In genomic region chr10:119357389-119358139, GRCh38 we compare ENCODE assay signal across 18 cellular contexts.
DNase-seq lines count a peak whose midpoint lies in the region; ATAC-seq, FAIRE-seq and TF ChIP-seq lines count a peak whose summit lies in the region.
"Had no signal": no experiment of that assay in that cellular context is flagged by ENCODE, and none has a peak within 500 bp of the region (broad histone marks: within the 10 kb centered on the region; RNA-seq: fewer than 3 reads in every experiment).

No MANE protein-coding gene starts in this region.

- dilution Hi-C loops in IMR-90 (cut with HindIII; ENCODE audit: low sequenced_read_pairs, unreplicated experiment), result no loop called here

- H2BK120ac ChIP-seq in IMR-90 (ENCODE audit: low read depth, low read length), result no peak overlapping the region

- no peak overlapping the region for H3K14ac ChIP-seq in IMR-90 (replicated peaks; ENCODE audit: low read depth, low read length)

- BruUV-seq in IMR-90 (replicated peaks; lab: Mats Ljungman, UMichigan), result no TSS peak

- no peak for TF ChIP-seq POLR2A in IMR-90 (IDR thresholded peaks at IDR 0.05; ENCODE audit: low read depth, low read length)

- H3K27me3 ChIP-seq in IMR-90 (ENCODE audit: control insufficient read depth, insufficient read depth, low read length) (no peaks in the 10 kb centered on the region), small intestine (ENCODE audit: control insufficient read depth in 2 of 2, insufficient read depth in 2 of 2, low read length in 2 of 2) (no peaks in the 10 kb centered on the region), MM.1S (replicated peaks; ENCODE audit: insufficient read depth, low read length) (no peaks in the 10 kb centered on the region)

- no peak overlapping the region for H3K18ac ChIP-seq in IMR-90 (ENCODE audit: low read depth, low read length)

- TF ChIP-seq CTCF in IMR-90 (conservative IDR thresholded peaks at IDR 0.05; ENCODE audit: low read depth, low read length), result no peak
- TF ChIP-seq CTCF in MM.1S (IDR thresholded peaks at IDR 0.05; ENCODE audit: low read length), result no peak

- H2BK15ac ChIP-seq in IMR-90 (ENCODE audit: low read depth, low read length), result no peak overlapping the region

- TF ChIP-seq RAD21 in IMR-90 (IDR thresholded peaks at IDR 0.05; ENCODE audit: low read length), result no peak

- no peak for DNase-seq in IMR-90
- peak; percentile 44 to 58 for DNase-seq in dermis microvascular lymphatic vessel endothelial cell (ENCODE audit: low read depth in 2 of 2)
- DNase-seq in left lobe of liver (ENCODE audit: low spot score), result peak; percentile 79
- peak; percentile 32 for DNase-seq in small intestine
- no peak for DNase-seq in C1 segment of cervical spinal cord (lab: John Stamatoyannopoulos, UW)
- no peak for DNase-seq in NOMO-1 treated with dmso at 0.1 percent for 144 hours (lab: John Stamatoyannopoulos, UW; ENCODE audit: unreplicated experiment)
- no peak for DNase-seq in MM.1S
- no peak for DNase-seq in SHP77 treated with DMSO at 0.1 percent for 48 hours (lab: John Stamatoyannopoulos, UW)
- DNase-seq: Caco-2, EL, KG1, NCI-H1048, NCI-H1436 treated with DMSO at 0.1 percent for 48 hours, NCI-H2029 treated with DMSO at 0.1 percent for 48 hours, NCI-H2171 treated with DMSO at 0.1 percent for 48 hours, NCI-H774, SIG-M5 had no signal

- H3K9me3 ChIP-seq in IMR-90 (ENCODE audit: control insufficient read depth, insufficient read depth, low read length) (0 out of 2 replicates have a peak, but pooled peaks cover 2% of the 10 kb centered on the region), small intestine (ENCODE audit: control insufficient read depth, low read depth) (no peaks in the 10 kb centered on the region), MM.1S (replicated peaks; ENCODE audit: insufficient read depth, low read length) (no peaks in the 10 kb centered on the region)

- no peak overlapping the region for H3K4ac ChIP-seq in IMR-90 (ENCODE audit: low read depth, low read length)

- H4K8ac ChIP-seq in IMR-90 (ENCODE audit: low read depth in 2 of 2, low read length in 2 of 2), result no peak overlapping the region

- H3K79me1 ChIP-seq in IMR-90 (ENCODE audit: low read depth in 1 of 2, low read length in 2 of 2), result peaks cover 13 to 74% of the 10 kb centered on the region in 2 experiments; a peak in 3 of 4 replicates

- in situ Hi-C loops in IMR-90 (cut with MboI; ENCODE audit: low sequenced_read_pairs), result no loop called here

- H3K36me3 ChIP-seq in IMR-90 (ENCODE audit: control insufficient read depth, insufficient read depth, low read length) (peaks cover 20% of the 10 kb centered on the region), small intestine (ENCODE audit: control insufficient read depth in 2 of 2, insufficient read depth in 2 of 2, low read length in 2 of 2) (no peaks in the 10 kb centered on the region), MM.1S (replicated peaks; ENCODE audit: insufficient read depth, low read length) (no peaks in the 10 kb centered on the region)

- H3K23ac ChIP-seq in IMR-90 (ENCODE audit: low read depth, low read length), result no peak overlapping the region

- H3K9me1 ChIP-seq in IMR-90 (ENCODE audit: insufficient read depth, low read length), result peaks cover 10% of the 10 kb centered on the region

- no peaks in the 10 kb centered on the region for H3K9me2 ChIP-seq in MM.1S (replicated peaks; ENCODE audit: insufficient read depth, low read length)

- H4K20me1 ChIP-seq in IMR-90 (ENCODE audit: insufficient read depth, low read length) (peaks cover 59% of the 10 kb centered on the region), MM.1S (ENCODE audit: insufficient read depth, low read length) (no peaks in the 10 kb centered on the region)

- H4K5ac ChIP-seq in IMR-90 (ENCODE audit: low read depth, low read length), result no peak overlapping the region

- 80% methylated on average over 6 of the region's 15 CpGs; no CpG with 5 or more reads in 1 of the 2 experiments for WGBS in IMR-90 (ENCODE audit: extremely low coverage in 2 of 2, insufficient read length in 1 of 2), 2 experiments
- 62 to 71% (median 67%) methylated on average over 15 of the region's 15 CpGs for WGBS in small intestine, 3 donors

- H2BK20ac ChIP-seq in IMR-90 (ENCODE audit: low read depth, low read length), result 0 out of 2 replicates have a peak overlapping the region, but pooled peaks have one; percentile 24

- H3K56ac ChIP-seq in IMR-90 (ENCODE audit: extremely low read depth, insufficient read depth, low read length), result no peak overlapping the region

- H3F3A ChIP-seq in MM.1S (ENCODE audit: insufficient read depth, low read length), result no peaks in the 10 kb centered on the region

- no peak for FAIRE-seq in small intestine (lab: Jason Lieb, UNC)

- peak overlapping the region; percentile 10 for H2AK9ac ChIP-seq in IMR-90 (replicated peaks; ENCODE audit: low read depth, low read length, poor library complexity)

- no peak for ATAC-seq in IMR-90 (ENCODE audit: low read depth)
- ATAC-seq in left lobe of liver, result peak; percentile 85
- ATAC-seq: Panc1 had no signal

- no peak overlapping the region for H3K9ac ChIP-seq in IMR-90 (ENCODE audit: low read depth, low read length)
- H3K9ac ChIP-seq in MM.1S (ENCODE audit: low read length), result no peak overlapping the region

- CTCF ChIA-PET in IMR-90 (lab: Yijun Ruan, JAX), result no interaction called here

- H3K4me2 ChIP-seq in IMR-90 (ENCODE audit: low read depth, low read length) (no peak overlapping the region), MM.1S (ENCODE audit: low read depth, low read length) (no peak overlapping the region)

- H3K4me3 ChIP-seq in IMR-90 (ENCODE audit: insufficient read depth, low read depth, low read length) (no peak overlapping the region), small intestine (ENCODE audit: low read depth in 1 of 2, low read length in 2 of 2) (no peak overlapping the region), MM.1S (ENCODE audit: low read length) (no peak overlapping the region)

- H3K79me2 ChIP-seq in MM.1S (ENCODE audit: low read length), result peaks cover 89% of the 10 kb centered on the region

- H3K4me1 ChIP-seq in IMR-90 (ENCODE audit: control insufficient read depth, insufficient read depth, low read length) (peaks cover 7% of the 10 kb centered on the region; the same call in 1 of the 2 replicates), small intestine (ENCODE audit: control insufficient read depth in 2 of 2, insufficient read depth in 1 of 2, low read depth in 1 of 2, low read length in 1 of 2) (peaks cover 4 to 9% of the 10 kb centered on the region in 2 donors), MM.1S (ENCODE audit: low read length) (peaks cover 11% of the 10 kb centered on the region)

- intact Hi-C loops in IMR-90 (cut with micrococcal nuclease), result no loop called here

- POLR2A ChIA-PET in IMR-90 (lab: Charles Lee; ENCODE audit: unreplicated experiment), result no interaction called here

- H2AK5ac ChIP-seq in IMR-90 (ENCODE audit: low read depth, low read length), result no peak overlapping the region

- H4K91ac ChIP-seq in IMR-90 (ENCODE audit: insufficient read depth, low read depth, low read length), result no peak overlapping the region

- H2AFZ ChIP-seq in IMR-90 (replicated peaks; ENCODE audit: low read length, poor library complexity) (no peak overlapping the region), MM.1S (ENCODE audit: low read length) (no peak overlapping the region)

- H2BK5ac ChIP-seq in IMR-90 (ENCODE audit: low read depth, low read length, poor library complexity, severe bottlenecking), result no peak overlapping the region

- H3K27ac ChIP-seq in IMR-90 (ENCODE audit: insufficient read depth, low read length), result no peak overlapping the region
- no peak overlapping the region for H3K27ac ChIP-seq in small intestine (ENCODE audit: low read depth in 1 of 2, low read length in 1 of 2)
- no peak overlapping the region for H3K27ac ChIP-seq in MM.1S (ENCODE audit: low read length)

TF ChIP-seq in IMR-90, 13 proteins besides CTCF, POLR2A, EP300 and RAD21:
- no peak for TF ChIP-seq ELK1 (IDR thresholded peaks at IDR 0.05; ENCODE audit: borderline replicate concordance, low read depth, low read length)
- no peak for TF ChIP-seq CEBPB (IDR thresholded peaks at IDR 0.05; ENCODE audit: low read depth, low read length)
- no peak for TF ChIP-seq SMC3 (IDR thresholded peaks at IDR 0.05; ENCODE audit: low read depth, low read length)
- no peak for TF ChIP-seq USF2 (IDR thresholded peaks at IDR 0.05; ENCODE audit: low read depth, low read length)
- TF ChIP-seq FOS (IDR thresholded peaks at IDR 0.05; ENCODE audit: low read depth, low read length), result no peak
- no peak for TF ChIP-seq NFE2L2 (IDR thresholded peaks at IDR 0.05; ENCODE audit: low read depth, low read length)
- no peak for TF ChIP-seq BHLHE40 (IDR thresholded peaks at IDR 0.05; ENCODE audit: low read depth, low read length)
- TF ChIP-seq MAZ (IDR thresholded peaks at IDR 0.05; ENCODE audit: borderline replicate concordance, low read depth, low read length), result no peak
- TF ChIP-seq MAFK (IDR thresholded peaks at IDR 0.05; ENCODE audit: low read depth, low read length), result no peak
- TF ChIP-seq MXI1 (IDR thresholded peaks at IDR 0.05; ENCODE audit: borderline replicate concordance, low read depth, low read length), result no peak
- no peak for TF ChIP-seq RFX5 (IDR thresholded peaks at IDR 0.05; ENCODE audit: low read depth, low read length)

Comparison
In these comparisons a context has a peak if more than half of its experiments do, and no peak if none do; other contexts are left out.
1. DNase-seq: peak in dermis microvascular lymphatic vessel endothelial cell (2 of 2), left lobe of liver (single experiment) and small intestine (single experiment); none in IMR-90 (single experiment), C1 segment of cervical spinal cord (0 of 14), NOMO-1 treated with dmso at 0.1 percent for 144 hours (single experiment), MM.1S (single experiment) and SHP77 treated with DMSO at 0.1 percent for 48 hours (single experiment).